In genomic region chr16:49597796-49598195, GRCh38 we compare ENCODE assay signal across 19 cellular contexts.
"Had no signal": no experiment of that assay in that cellular context is flagged by ENCODE, and none has a peak within 500 bp of the region (broad histone marks: within the 10 kb centered on the region; RNA-seq: fewer than 3 reads in every experiment).

No MANE protein-coding gene starts in this region.

- H3K27me3 ChIP-seq: adrenal gland, esophagus squamous epithelium, suprapubic skin, transverse colon had no signal

- H3K36me3 ChIP-seq: adrenal gland, esophagus squamous epithelium, suprapubic skin, transverse colon had no signal

- H3K4me3 ChIP-seq: adrenal gland, esophagus squamous epithelium, lung, skin epidermis, suprapubic skin, transverse colon had no signal

- H3K4me3 Mint-ChIP-seq: dendritic cell treated with granulocyte-macrophage colony-stimulating factor and Interleukin-4, amounts not matched to agents 40 ng/mL and 50 ng/mL, for 4 days; mesothelial cell of epicardium; stimulated activated naive CD8-positive, alpha-beta T cell treated with anti-CD3 and anti-CD28 coated beads, Interleukin-15, Interleukin-2, amounts not matched to agents 100 ng/mL and 50 ng/mL, for 24 hours had no signal

- H3K27ac Mint-ChIP-seq: activated naive CD4-positive, alpha-beta T cell treated with anti-CD3 and anti-CD28 coated beads, Interleukin-2, amount 50 U/mL, for 72 hours; dendritic cell treated with granulocyte-macrophage colony-stimulating factor and Interleukin-4, amounts not matched to agents 40 ng/mL and 50 ng/mL, for 4 days; mesothelial cell of epicardium; progenitor cell of endocrine pancreas; stimulated activated naive CD8-positive, alpha-beta T cell treated with anti-CD3 and anti-CD28 coated beads, Interleukin-15, Interleukin-2, amounts not matched to agents 100 ng/mL and 50 ng/mL, for 24 hours had no signal

- H3K27me3 Mint-ChIP-seq: progenitor cell of endocrine pancreas had no signal

- H3K9me3 Mint-ChIP-seq: activated naive CD4-positive, alpha-beta T cell treated with anti-CD3 and anti-CD28 coated beads, Interleukin-2, amount 50 U/mL, for 72 hours; dendritic cell treated with granulocyte-macrophage colony-stimulating factor and Interleukin-4, amounts not matched to agents 40 ng/mL and 50 ng/mL, for 4 days; mesothelial cell of epicardium; stimulated activated naive CD8-positive, alpha-beta T cell treated with anti-CD3 and anti-CD28 coated beads, Interleukin-15, Interleukin-2, amounts not matched to agents 100 ng/mL and 50 ng/mL, for 24 hours had no signal

- ATAC-seq: activated naive CD4-positive, alpha-beta T cell treated with anti-CD3 and anti-CD28 coated beads, Interleukin-2, amount 50 U/mL, for 72 hours; left colon had no signal

- H3K4me1 ChIP-seq: adrenal gland had no signal

- DNase-seq: activated CD4-positive, alpha-beta T cell treated with anti-CD3 and anti-CD28 coated beads, Interleukin-2, amount 50 U/mL, for 4 hours; activated gamma-delta T cell treated with Interleukin-2 at 50 U/mL for 16 hours; cerebellar nuclear complex; effector memory CD4-positive, alpha-beta T cell; esophagus squamous epithelium; left colon; stimulated activated CD4-positive, alpha-beta T cell treated with anti-CD3 and anti-CD28 coated beads, Interleukin-15, amount 100 ng/mL, for 24 hours; stimulated activated CD4-positive, alpha-beta T cell treated with anti-CD3 and anti-CD28 coated beads, Interleukin-2, amount 100 ng/mL, for 48 hours; T-helper 2 cell; transverse colon had no signal

- H3K9me3 ChIP-seq: adrenal gland, esophagus squamous epithelium, suprapubic skin, transverse colon had no signal

- H3K36me3 Mint-ChIP-seq: activated naive CD4-positive, alpha-beta T cell treated with anti-CD3 and anti-CD28 coated beads, Interleukin-2, amount 50 U/mL, for 72 hours; mesothelial cell of epicardium had no signal

- H3K27ac ChIP-seq: skin epidermis, suprapubic skin had no signal
